Comparison of ENCODE assay signal across 8 cellular contexts in the genomic region with DNA sequence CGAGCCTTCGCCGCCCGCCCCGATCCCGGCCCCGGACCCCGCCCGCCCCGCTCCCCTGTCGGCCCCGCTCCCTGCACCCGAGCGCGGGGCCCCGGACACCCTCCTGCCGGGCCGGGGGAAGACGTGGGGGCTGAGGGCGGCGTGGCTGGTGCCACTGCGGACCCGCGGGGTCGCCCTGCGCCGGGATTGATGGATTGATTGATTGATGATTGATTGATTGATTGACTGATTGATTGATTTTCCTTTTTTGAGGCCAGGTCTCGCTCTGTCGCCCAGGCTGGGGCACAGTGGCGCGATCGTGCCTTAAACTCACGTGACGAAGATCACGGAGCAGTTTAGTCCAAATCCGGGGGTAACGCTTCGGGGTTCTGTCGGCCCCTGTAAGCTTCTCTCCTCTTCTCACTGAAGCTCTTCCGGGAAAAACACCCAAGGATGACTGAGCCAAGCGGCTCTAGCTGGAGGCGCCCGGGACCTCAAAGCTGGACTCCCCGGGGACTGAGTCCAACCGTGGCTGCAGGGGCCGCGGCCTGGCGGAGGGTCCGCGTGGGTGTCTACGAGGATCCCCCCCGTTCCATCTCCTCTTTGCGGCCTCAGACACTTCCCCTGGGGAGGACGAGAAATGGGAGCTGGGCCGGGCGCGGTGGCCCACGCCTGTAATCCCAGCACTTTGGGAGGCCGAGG. TPM values are rescaled to one million over a fixed set of nuclear protein-coding genes. Genes with fewer than 3 reads are reported as not detected.
A peak's percentile ranks its signal among the peaks of the same experiment; 100 is the strongest.
DNase-seq lines count a peak whose midpoint lies in the region; ATAC-seq and TF ChIP-seq lines count a peak whose summit lies in the region.

No MANE protein-coding gene starts in this region.

- H3K27ac Mint-ChIP-seq in endothelial cell (ENCODE audit: unreplicated experiment), result peak overlapping the region; percentile 75

- no peak overlapping the region for H3K27ac ChIP-seq in caudate nucleus (ENCODE audit: low read depth, low read length)

- DNase-seq in NB4 (ENCODE audit: low read depth) (peak; percentile 52), endothelial cell (ENCODE audit: low spot score) (no peak), retinal pigment epithelial cell (ENCODE audit: low read depth) (no peak), caudate nucleus (lab: John Stamatoyannopoulos, UW) (no peak), SHP77 (lab: John Stamatoyannopoulos, UW) (no peak), midbrain (lab: John Stamatoyannopoulos, UW) (no peak)

- H3K4me1 Mint-ChIP-seq in endothelial cell (ENCODE audit: unreplicated experiment), result peaks cover 18% of the 10 kb centered on the region

- ATAC-seq in HG02885 (IDR thresholded peaks at IDR 0.05; ENCODE audit: poor library complexity, unreplicated experiment), result no peak

- TF ChIP-seq POLR2A in NB4 (IDR thresholded peaks at IDR 0.05; ENCODE audit: extremely low read depth, insufficient read length), result no peak

- H3K4me3 Mint-ChIP-seq in endothelial cell (ENCODE audit: unreplicated experiment), result peak overlapping the region; percentile 82

- no peak for TF ChIP-seq CTCF in NB4 (IDR thresholded peaks at IDR 0.05; ENCODE audit: low read depth, low read length)
- no peak for TF ChIP-seq CTCF in endothelial cell (IDR thresholded peaks at IDR 0.05; ENCODE audit: unreplicated experiment)
- no peak for TF ChIP-seq CTCF in retinal pigment epithelial cell (conservative IDR thresholded peaks at IDR 0.05; ENCODE audit: low read depth, low read length)

- H3K9me3 Mint-ChIP-seq in endothelial cell (ENCODE audit: unreplicated experiment), result no peaks in the 10 kb centered on the region

- peaks cover 6% of the 10 kb centered on the region for H3K36me3 Mint-ChIP-seq in endothelial cell (ENCODE audit: low read depth, unreplicated experiment)

- peaks cover 33% of the 10 kb centered on the region for H3K27me3 Mint-ChIP-seq in endothelial cell (ENCODE audit: unreplicated experiment)

- H3K4me3 ChIP-seq in GM08714 (ENCODE audit: low read length) (peak overlapping the region; percentile 65), NB4 (ENCODE audit: low read depth, low read length) (peak overlapping the region; percentile 50), retinal pigment epithelial cell (ENCODE audit: low read length) (peak overlapping the region; percentile 31)

RNA-seq across cellular contexts. Expression of a gene that starts 40.2 kb away (rescaled TPM):
- not detected for total RNA-seq in endothelial cell (ENCODE audit: unreplicated experiment)

RNA-seq across cellular contexts. Expression of a gene that starts 49.4 kb away (rescaled TPM):
- not detected for total RNA-seq in endothelial cell (ENCODE audit: unreplicated experiment)

RNA-seq across cellular contexts. Expression of a gene that starts 50.2 kb away (rescaled TPM):
- total RNA-seq in endothelial cell (ENCODE audit: unreplicated experiment), result 76.6 TPM
